1 cellular context compared by ENCODE assay signal in the genomic region with DNA sequence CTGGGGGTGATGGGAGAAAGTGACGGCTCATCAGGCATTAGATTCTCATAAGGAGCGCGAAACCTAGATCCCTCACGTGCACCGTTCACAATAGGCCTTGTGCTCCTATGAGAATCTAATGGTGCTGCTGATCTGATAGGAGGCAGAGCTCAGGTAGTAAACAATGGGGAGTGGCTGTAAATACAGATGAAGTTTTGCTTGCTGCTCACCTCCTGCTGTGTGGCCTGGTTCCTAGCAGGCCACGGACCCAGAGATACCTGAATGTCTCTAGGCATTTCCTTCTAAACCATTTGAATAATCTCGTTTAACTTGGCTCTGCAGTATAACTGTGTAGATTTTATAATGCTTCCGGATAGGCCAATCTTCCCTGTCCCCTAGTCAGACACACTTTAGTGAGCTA.
TF ChIP-seq lines count a peak whose summit lies in the region.

No MANE protein-coding gene starts in this region.

TF ChIP-seq in GM23338, 12 proteins besides CTCF, POLR2A, EP300 and RAD21:
- TF ChIP-seq ZNF462 (CRISPR knock-in tag; IDR thresholded peaks at IDR 0.05) = no peak
- TF ChIP-seq ZNF331 (CRISPR knock-in tag; IDR thresholded peaks at IDR 0.05; ENCODE audit: low read depth) = no peak
- TF ChIP-seq NANOG (IDR thresholded peaks at IDR 0.05; ENCODE audit: borderline replicate concordance) = no peak
